8 cellular contexts compared by ENCODE assay signal in the genomic region with DNA sequence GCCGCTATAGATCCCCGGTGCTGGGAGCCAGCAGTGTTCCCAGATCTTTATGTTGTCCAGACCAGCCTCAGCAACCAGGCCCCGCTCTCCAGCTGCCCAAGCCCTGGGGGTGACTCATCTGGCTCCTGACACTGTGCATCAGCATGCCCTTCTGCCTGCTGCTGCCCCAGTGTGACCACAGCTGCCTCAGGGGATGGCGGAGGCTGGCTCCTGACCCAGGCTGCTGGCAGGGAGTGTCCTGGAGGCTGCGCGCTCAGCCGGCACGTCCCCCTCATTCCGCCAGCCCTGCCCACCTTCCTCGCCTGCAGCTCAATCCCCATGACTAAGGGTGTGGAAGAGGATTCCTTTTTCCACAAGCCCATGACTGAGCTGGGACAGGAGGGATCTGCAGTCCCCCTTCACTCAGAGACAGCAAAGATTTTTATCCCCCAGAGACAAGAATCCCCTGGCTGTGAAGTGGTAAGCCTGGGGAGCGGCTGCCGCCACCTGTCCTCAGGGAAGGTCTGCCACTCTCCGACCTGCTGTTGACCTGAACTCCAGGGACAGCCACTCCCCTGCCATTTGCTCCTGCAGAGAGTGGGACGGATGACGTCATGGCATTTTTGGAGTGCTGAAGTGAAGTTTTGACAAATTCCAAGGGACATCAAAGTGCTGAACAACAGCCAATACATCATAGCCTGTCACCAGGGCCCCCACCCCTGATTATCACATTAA.
A peak's percentile ranks its signal among the peaks of the same experiment; 100 is the strongest.
DNase-seq lines count a peak whose midpoint lies in the region; TF ChIP-seq lines count a peak whose summit lies in the region.
"Had no signal": no experiment of that assay in that cellular context is flagged by ENCODE, and none has a peak within 500 bp of the region (broad histone marks: within the 10 kb centered on the region; RNA-seq: fewer than 3 reads in every experiment).

No MANE protein-coding gene starts in this region.

- peak overlapping the region; percentile 5; the same call in 1 of the 2 replicates for H3K4me3 ChIP-seq in HUES6 (ENCODE audit: low read depth, low read length)
- H3K4me3 ChIP-seq in WERI-Rb-1 (ENCODE audit: low read depth, low read length) = peak overlapping the region; percentile 32
- no peak overlapping the region for H3K4me3 ChIP-seq in testis

- H3K36me3 ChIP-seq in HUES6 (ENCODE audit: control insufficient read depth, insufficient read depth, low read length) (no peaks in the 10 kb centered on the region), WERI-Rb-1 (no peaks in the 10 kb centered on the region), testis (ENCODE audit: low read depth, missing control alignments) (no peaks in the 10 kb centered on the region)

- TF ChIP-seq POLR2A in testis (IDR thresholded peaks at IDR 0.05) = no peak

- H3K4me1 ChIP-seq in HUES6 (ENCODE audit: control insufficient read depth, insufficient read depth, low read length) = peaks cover 33% of the 10 kb centered on the region
- no peaks in the 10 kb centered on the region for H3K4me1 ChIP-seq in testis

- peak overlapping the region; percentile 62 for H3K9ac ChIP-seq in HUES6 (ENCODE audit: low read length)

- TF ChIP-seq CTCF in WERI-Rb-1 (IDR thresholded peaks at IDR 0.05; ENCODE audit: low read depth, low read length) = peak; percentile 21; the same call in 1 of the 2 replicates
- TF ChIP-seq CTCF in testis (IDR thresholded peaks at IDR 0.05) = no peak
- TF ChIP-seq CTCF in GM13977 (IDR thresholded peaks at IDR 0.05; ENCODE audit: extremely low read depth, insufficient read depth, missing control alignments) = no peak

- whole genome bisulfite sequencing in testis, 2 donors = 77 to 90% methylated on average over 11 to 14 of the region's 15 CpGs

- intact Hi-C loops in head of caudate nucleus (cut with DNase I) (no loop called here), testis (cut with DNase I; ENCODE audit: low total_unique reads) (no loop called here)

- DNase-seq in WERI-Rb-1 = peak; percentile 76
- DNase-seq in head of caudate nucleus = peak in 26 of 42 donors; percentile 3 to 79 (median 28)
- DNase-seq in testis = peak; percentile 52
- no peak for DNase-seq in NCI-H748 (lab: John Stamatoyannopoulos, UW; ENCODE audit: unreplicated experiment)
- DNase-seq in activated naive CD4-positive, alpha-beta T cell treated with anti-CD3 and anti-CD28 coated beads, Interleukin-2, amount 50 U/mL, for 16 hours = no peak
- no peak for DNase-seq in GM13977 (ENCODE audit: low spot score)
- DNase-seq: T-helper 1 cell had no signal

- H3K27ac ChIP-seq in HUES6 (ENCODE audit: low read depth, low read length) = no peak overlapping the region; the same call in 1 of the 2 replicates
- peak overlapping the region; percentile 26; the same call in 1 of the 2 replicates for H3K27ac ChIP-seq in WERI-Rb-1
- H3K27ac ChIP-seq in testis = no peak overlapping the region

- H3K9me3 ChIP-seq in HUES6 (ENCODE audit: control insufficient read depth, insufficient read depth, low read depth, low read length) = no peaks in the 10 kb centered on the region
- H3K9me3 ChIP-seq in WERI-Rb-1 (ENCODE audit: severe bottlenecking) = no peaks in the 10 kb centered on the region
- no peaks in the 10 kb centered on the region for H3K9me3 ChIP-seq in testis

- in situ Hi-C loops in GM13977 (cut with MboI; ENCODE audit: low pct_unique_long_range_greater_than_20kb, low sequenced_read_pairs, unreplicated experiment) = no loop called here

- H3K27me3 ChIP-seq in HUES6 (ENCODE audit: control insufficient read depth, insufficient read depth, low read length) (no peaks in the 10 kb centered on the region), WERI-Rb-1 (ENCODE audit: insufficient read depth, low read depth, severe bottlenecking) (no peaks in the 10 kb centered on the region), testis (no peaks in the 10 kb centered on the region)

Comparison
In these comparisons a context has a peak if more than half of its experiments do, and no peak if none do; other contexts are left out.
1. H3K4me3 ChIP-seq: peak in HUES6 (single experiment) and WERI-Rb-1 (single experiment); none in testis (0 of 2).
2. DNase-seq: peak in WERI-Rb-1 (single experiment), head of caudate nucleus (26 of 42) and testis (single experiment); none in NCI-H748 (single experiment), activated naive CD4-positive, alpha-beta T cell treated with anti-CD3 and anti-CD28 coated beads, Interleukin-2, amount 50 U/mL, for 16 hours (single experiment) and GM13977 (single experiment).